ENCODE assay signal across 1 cellular context in the genomic region with DNA sequence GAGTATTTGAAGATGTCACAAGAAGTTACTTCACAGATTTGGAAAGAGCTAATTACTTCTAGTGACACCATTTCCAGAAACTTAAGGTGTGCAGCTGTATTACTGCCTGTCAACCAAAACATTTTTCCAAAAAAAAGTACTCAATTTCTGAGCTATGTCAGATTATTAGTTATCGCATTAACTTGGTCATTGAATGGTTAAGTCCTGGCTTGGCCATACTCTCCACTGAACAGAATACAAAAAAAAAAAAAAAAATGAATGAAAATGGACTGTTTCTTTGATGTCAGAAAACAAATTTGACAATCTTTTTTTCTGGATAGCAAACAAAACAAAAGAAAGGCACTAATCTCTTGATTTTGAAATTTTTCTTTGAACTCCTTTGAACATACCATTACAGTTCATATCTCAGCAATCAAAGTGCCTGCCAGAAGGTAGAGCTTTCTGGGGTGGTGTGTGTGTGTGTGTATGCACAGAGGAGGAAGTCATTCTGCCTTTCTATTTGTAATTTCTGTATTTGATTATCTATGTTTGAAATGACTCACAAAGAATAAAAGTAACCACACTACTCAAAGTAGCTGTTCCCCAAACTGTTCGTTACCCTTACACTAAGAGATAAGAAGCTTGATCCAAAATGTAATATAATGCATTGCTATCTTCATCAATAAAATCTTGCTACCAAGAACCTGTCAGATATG.
TF ChIP-seq lines count a peak whose summit lies in the region.

No MANE protein-coding gene starts in this region.

TF ChIP-seq in HepG2, 621 proteins besides CTCF, POLR2A, EP300 and RAD21 (continued from another document and continues in another):
- TF ChIP-seq, protein P1, sequence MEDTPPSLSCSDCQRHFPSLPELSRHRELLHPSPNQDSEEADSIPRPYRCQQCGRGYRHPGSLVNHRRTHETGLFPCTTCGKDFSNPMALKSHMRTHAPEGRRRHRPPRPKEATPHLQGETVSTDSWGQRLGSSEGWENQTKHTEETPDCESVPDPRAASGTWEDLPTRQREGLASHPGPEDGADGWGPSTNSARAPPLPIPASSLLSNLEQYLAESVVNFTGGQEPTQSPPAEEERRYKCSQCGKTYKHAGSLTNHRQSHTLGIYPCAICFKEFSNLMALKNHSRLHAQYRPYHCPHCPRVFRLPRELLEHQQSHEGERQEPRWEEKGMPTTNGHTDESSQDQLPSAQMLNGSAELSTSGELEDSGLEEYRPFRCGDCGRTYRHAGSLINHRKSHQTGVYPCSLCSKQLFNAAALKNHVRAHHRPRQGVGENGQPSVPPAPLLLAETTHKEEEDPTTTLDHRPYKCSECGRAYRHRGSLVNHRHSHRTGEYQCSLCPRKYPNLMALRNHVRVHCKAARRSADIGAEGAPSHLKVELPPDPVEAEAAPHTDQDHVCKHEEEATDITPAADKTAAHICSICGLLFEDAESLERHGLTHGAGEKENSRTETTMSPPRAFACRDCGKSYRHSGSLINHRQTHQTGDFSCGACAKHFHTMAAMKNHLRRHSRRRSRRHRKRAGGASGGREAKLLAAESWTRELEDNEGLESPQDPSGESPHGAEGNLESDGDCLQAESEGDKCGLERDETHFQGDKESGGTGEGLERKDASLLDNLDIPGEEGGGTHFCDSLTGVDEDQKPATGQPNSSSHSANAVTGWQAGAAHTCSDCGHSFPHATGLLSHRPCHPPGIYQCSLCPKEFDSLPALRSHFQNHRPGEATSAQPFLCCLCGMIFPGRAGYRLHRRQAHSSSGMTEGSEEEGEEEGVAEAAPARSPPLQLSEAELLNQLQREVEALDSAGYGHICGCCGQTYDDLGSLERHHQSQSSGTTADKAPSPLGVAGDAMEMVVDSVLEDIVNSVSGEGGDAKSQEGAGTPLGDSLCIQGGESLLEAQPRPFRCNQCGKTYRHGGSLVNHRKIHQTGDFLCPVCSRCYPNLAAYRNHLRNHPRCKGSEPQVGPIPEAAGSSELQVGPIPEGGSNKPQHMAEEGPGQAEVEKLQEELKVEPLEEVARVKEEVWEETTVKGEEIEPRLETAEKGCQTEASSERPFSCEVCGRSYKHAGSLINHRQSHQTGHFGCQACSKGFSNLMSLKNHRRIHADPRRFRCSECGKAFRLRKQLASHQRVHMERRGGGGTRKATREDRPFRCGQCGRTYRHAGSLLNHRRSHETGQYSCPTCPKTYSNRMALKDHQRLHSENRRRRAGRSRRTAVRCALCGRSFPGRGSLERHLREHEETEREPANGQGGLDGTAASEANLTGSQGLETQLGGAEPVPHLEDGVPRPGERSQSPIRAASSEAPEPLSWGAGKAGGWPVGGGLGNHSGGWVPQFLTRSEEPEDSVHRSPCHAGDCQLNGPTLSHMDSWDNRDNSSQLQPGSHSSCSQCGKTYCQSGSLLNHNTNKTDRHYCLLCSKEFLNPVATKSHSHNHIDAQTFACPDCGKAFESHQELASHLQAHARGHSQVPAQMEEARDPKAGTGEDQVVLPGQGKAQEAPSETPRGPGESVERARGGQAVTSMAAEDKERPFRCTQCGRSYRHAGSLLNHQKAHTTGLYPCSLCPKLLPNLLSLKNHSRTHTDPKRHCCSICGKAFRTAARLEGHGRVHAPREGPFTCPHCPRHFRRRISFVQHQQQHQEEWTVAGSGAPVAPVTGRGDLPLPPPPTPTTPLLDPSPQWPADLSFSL (CRISPR knock-in tag; IDR thresholded peaks at IDR 0.05), result peak; percentile 78; the same call in 1 of the 2 replicates
- TF ChIP-seq BHLHE40 (IDR thresholded peaks at IDR 0.05; ENCODE audit: low read length), result no peak
- TF ChIP-seq RFXAP (CRISPR knock-in tag; IDR thresholded peaks at IDR 0.05; ENCODE audit: borderline replicate concordance), result no peak
- TF ChIP-seq, protein P2, sequence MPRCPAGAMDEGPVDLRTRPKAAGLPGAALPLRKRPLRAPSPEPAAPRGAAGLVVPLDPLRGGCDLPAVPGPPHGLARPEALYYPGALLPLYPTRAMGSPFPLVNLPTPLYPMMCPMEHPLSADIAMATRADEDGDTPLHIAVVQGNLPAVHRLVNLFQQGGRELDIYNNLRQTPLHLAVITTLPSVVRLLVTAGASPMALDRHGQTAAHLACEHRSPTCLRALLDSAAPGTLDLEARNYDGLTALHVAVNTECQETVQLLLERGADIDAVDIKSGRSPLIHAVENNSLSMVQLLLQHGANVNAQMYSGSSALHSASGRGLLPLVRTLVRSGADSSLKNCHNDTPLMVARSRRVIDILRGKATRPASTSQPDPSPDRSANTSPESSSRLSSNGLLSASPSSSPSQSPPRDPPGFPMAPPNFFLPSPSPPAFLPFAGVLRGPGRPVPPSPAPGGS (CRISPR knock-in tag; IDR thresholded peaks at IDR 0.05), result no peak
- no peak for TF ChIP-seq ZBTB39 (CRISPR knock-in tag; IDR thresholded peaks at IDR 0.05)
- no peak for TF ChIP-seq ZNF770 (CRISPR knock-in tag; IDR thresholded peaks at IDR 0.05)
- TF ChIP-seq, protein P3, sequence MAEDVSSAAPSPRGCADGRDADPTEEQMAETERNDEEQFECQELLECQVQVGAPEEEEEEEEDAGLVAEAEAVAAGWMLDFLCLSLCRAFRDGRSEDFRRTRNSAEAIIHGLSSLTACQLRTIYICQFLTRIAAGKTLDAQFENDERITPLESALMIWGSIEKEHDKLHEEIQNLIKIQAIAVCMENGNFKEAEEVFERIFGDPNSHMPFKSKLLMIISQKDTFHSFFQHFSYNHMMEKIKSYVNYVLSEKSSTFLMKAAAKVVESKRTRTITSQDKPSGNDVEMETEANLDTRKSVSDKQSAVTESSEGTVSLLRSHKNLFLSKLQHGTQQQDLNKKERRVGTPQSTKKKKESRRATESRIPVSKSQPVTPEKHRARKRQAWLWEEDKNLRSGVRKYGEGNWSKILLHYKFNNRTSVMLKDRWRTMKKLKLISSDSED (CRISPR knock-in tag; IDR thresholded peaks at IDR 0.05), result no peak
- peak; percentile 93 for TF ChIP-seq NCOR1 (IDR thresholded peaks at IDR 0.05; ENCODE audit: borderline replicate concordance, low read length)
- no peak for TF ChIP-seq AGO2 (optimal IDR thresholded peaks at IDR 0.05; ENCODE audit: low read depth, low read length)
- TF ChIP-seq SP140L (CRISPR knock-in tag; IDR thresholded peaks at IDR 0.05; ENCODE audit: borderline replicate concordance), result no peak
- TF ChIP-seq ZNF24 (IDR thresholded peaks at IDR 0.05), result no peak
- TF ChIP-seq, protein P4, sequence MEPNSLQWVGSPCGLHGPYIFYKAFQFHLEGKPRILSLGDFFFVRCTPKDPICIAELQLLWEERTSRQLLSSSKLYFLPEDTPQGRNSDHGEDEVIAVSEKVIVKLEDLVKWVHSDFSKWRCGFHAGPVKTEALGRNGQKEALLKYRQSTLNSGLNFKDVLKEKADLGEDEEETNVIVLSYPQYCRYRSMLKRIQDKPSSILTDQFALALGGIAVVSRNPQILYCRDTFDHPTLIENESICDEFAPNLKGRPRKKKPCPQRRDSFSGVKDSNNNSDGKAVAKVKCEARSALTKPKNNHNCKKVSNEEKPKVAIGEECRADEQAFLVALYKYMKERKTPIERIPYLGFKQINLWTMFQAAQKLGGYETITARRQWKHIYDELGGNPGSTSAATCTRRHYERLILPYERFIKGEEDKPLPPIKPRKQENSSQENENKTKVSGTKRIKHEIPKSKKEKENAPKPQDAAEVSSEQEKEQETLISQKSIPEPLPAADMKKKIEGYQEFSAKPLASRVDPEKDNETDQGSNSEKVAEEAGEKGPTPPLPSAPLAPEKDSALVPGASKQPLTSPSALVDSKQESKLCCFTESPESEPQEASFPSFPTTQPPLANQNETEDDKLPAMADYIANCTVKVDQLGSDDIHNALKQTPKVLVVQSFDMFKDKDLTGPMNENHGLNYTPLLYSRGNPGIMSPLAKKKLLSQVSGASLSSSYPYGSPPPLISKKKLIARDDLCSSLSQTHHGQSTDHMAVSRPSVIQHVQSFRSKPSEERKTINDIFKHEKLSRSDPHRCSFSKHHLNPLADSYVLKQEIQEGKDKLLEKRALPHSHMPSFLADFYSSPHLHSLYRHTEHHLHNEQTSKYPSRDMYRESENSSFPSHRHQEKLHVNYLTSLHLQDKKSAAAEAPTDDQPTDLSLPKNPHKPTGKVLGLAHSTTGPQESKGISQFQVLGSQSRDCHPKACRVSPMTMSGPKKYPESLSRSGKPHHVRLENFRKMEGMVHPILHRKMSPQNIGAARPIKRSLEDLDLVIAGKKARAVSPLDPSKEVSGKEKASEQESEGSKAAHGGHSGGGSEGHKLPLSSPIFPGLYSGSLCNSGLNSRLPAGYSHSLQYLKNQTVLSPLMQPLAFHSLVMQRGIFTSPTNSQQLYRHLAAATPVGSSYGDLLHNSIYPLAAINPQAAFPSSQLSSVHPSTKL (CRISPR knock-in tag; IDR thresholded peaks at IDR 0.05), result peak; percentile 93
- TF ChIP-seq ZNF264 (CRISPR knock-in tag; IDR thresholded peaks at IDR 0.05), result 0 out of 2 replicates have a peak, but pooled peaks have one; percentile 57
- TF ChIP-seq FOXP1 (IDR thresholded peaks at IDR 0.05), result peak; percentile 68; the same call in 1 of the 2 replicates
- TF ChIP-seq FOXP1 (CRISPR knock-in tag; IDR thresholded peaks at IDR 0.05), result peak; percentile 75; the same call in 1 of the 2 replicates
- peak; percentile 66 for TF ChIP-seq RARA (CRISPR knock-in tag; IDR thresholded peaks at IDR 0.05)
- TF ChIP-seq ZNF746 (CRISPR knock-in tag; IDR thresholded peaks at IDR 0.05), result no peak
- TF ChIP-seq MED13 (CRISPR knock-in tag; IDR thresholded peaks at IDR 0.05), result peak; percentile 93
- TF ChIP-seq, protein P5, sequence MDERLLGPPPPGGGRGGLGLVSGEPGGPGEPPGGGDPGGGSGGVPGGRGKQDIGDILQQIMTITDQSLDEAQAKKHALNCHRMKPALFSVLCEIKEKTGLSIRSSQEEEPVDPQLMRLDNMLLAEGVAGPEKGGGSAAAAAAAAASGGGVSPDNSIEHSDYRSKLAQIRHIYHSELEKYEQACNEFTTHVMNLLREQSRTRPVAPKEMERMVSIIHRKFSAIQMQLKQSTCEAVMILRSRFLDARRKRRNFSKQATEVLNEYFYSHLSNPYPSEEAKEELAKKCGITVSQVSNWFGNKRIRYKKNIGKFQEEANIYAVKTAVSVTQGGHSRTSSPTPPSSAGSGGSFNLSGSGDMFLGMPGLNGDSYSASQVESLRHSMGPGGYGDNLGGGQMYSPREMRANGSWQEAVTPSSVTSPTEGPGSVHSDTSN (CRISPR knock-in tag; IDR thresholded peaks at IDR 0.05), result no peak
- TF ChIP-seq BCL6 (CRISPR knock-in tag; IDR thresholded peaks at IDR 0.05), result peak; percentile 74
- no peak for TF ChIP-seq ZNF614 (CRISPR knock-in tag; IDR thresholded peaks at IDR 0.05; ENCODE audit: borderline replicate concordance)
- TF ChIP-seq GFI1 (CRISPR knock-in tag; IDR thresholded peaks at IDR 0.05; ENCODE audit: borderline replicate concordance), result peak; percentile 91
- no peak for TF ChIP-seq ZNF3 (CRISPR knock-in tag; IDR thresholded peaks at IDR 0.05)
- peak; percentile 82 for TF ChIP-seq FOXP4 (CRISPR knock-in tag; IDR thresholded peaks at IDR 0.05)
- no peak for TF ChIP-seq MEIS1 (CRISPR knock-in tag; IDR thresholded peaks at IDR 0.05; ENCODE audit: borderline replicate concordance)
- TF ChIP-seq ZNF34 (CRISPR knock-in tag; IDR thresholded peaks at IDR 0.05; ENCODE audit: borderline replicate concordance), result no peak
- no peak for TF ChIP-seq NFIB (CRISPR knock-in tag; IDR thresholded peaks at IDR 0.05; ENCODE audit: borderline replicate concordance)
- no peak for TF ChIP-seq RFXANK (CRISPR knock-in tag; IDR thresholded peaks at IDR 0.05)
- TF ChIP-seq, protein P6, sequence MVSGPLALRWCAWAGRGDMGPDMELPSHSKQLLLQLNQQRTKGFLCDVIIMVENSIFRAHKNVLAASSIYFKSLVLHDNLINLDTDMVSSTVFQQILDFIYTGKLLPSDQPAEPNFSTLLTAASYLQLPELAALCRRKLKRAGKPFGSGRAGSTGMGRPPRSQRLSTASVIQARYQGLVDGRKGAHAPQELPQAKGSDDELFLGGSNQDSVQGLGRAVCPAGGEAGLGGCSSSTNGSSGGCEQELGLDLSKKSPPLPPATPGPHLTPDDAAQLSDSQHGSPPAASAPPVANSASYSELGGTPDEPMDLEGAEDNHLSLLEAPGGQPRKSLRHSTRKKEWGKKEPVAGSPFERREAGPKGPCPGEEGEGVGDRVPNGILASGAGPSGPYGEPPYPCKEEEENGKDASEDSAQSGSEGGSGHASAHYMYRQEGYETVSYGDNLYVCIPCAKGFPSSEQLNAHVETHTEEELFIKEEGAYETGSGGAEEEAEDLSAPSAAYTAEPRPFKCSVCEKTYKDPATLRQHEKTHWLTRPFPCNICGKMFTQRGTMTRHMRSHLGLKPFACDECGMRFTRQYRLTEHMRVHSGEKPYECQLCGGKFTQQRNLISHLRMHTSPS (CRISPR knock-in tag; IDR thresholded peaks at IDR 0.05; ENCODE audit: low read depth), result no peak
- peak; percentile 100 for TF ChIP-seq ISL2 (CRISPR knock-in tag; IDR thresholded peaks at IDR 0.05)
- peak; percentile 97 for TF ChIP-seq NCOA2 (CRISPR knock-in tag; IDR thresholded peaks at IDR 0.05)
